9 cellular contexts compared by ENCODE assay signal in the genomic region with DNA sequence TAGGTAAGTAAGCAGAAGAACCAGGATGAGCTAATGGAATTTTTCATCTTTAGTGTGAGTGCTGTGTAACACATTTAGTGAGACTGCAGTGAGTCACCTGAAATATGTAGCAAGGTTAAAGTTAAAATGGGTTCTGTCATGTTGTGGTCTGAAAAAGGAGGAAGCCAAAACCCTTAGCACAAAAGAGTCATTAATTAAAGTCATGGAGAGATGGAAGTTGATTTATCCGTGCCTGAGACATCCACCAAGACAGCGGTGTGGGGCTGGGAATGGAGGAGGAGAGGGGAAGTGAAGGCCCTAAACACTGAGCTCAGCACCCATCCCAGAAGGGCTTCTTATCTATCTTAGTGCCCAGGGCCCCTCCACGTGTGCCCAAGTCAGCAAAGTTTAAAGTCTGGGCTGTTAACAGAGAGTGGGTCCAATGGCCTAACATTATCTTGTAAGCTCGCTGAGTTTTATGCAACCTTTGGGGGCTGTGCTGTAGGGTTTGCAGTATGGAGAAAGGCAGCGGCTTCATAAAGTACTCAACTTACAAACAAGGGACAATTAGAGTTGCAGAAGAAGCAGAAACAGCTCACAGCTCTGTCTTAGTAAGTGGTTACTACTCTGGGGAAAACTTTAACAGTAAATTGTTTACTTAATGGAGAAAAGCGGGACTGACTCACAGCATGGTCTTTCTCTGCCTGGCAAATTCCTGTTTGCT. TPM values are rescaled to one million over a fixed set of nuclear protein-coding genes. Genes with fewer than 3 reads are reported as not detected.
DNase-seq lines count a peak whose midpoint lies in the region; ATAC-seq, FAIRE-seq and TF ChIP-seq lines count a peak whose summit lies in the region.
"Had no signal": no experiment of that assay in that cellular context is flagged by ENCODE, and none has a peak within 500 bp of the region (broad histone marks: within the 10 kb centered on the region; RNA-seq: fewer than 3 reads in every experiment).

No MANE protein-coding gene starts in this region.

- peak; percentile 47 for ATAC-seq in K562

- in situ Hi-C loops in K562 (cut with MboI) = no loop called here

- peaks cover 0 to 2% (median 0%) of the 10 kb centered on the region in 7 donors for H3K9me3 Mint-ChIP-seq in CD14-positive monocyte

- H3K36me3 ChIP-seq in K562 (ENCODE audit: control insufficient read depth, insufficient read depth, low read length) = peaks cover 62% of the 10 kb centered on the region
- H3K36me3 ChIP-seq in muscle layer of duodenum (ENCODE audit: control insufficient read depth in 1 of 2, insufficient read depth in 2 of 2, low read length in 2 of 2) = peaks cover 8 to 12% of the 10 kb centered on the region in 2 donors
- peaks cover 0 to 13% (median 0%) of the 10 kb centered on the region in 3 donors for H3K36me3 ChIP-seq in Peyer's patch

- WGBS in K562 (ENCODE audit: insufficient coverage, low coverage, missing lambda C conversion rate) = 63% methylated on average over 6 of the region's 6 CpGs

- 0 out of 5 replicates have a peak, but pooled peaks cover 0 to 8% of the 10 kb centered on the region in 2 experiments for H3K4me1 ChIP-seq in K562 (replicated peaks in 1 of 2; ENCODE audit: control insufficient read depth in 2 of 2, insufficient read depth in 2 of 2, low read length in 2 of 2)
- H3K4me1 ChIP-seq in muscle layer of duodenum (ENCODE audit: control insufficient read depth in 1 of 2, insufficient read depth in 2 of 2, low read length in 2 of 2) = peaks cover 0 to 6% of the 10 kb centered on the region in 2 donors
- no peaks in the 10 kb centered on the region for H3K4me1 ChIP-seq in Peyer's patch

- H3K27ac ChIP-seq in K562 (ENCODE audit: extremely low read depth, low read depth, low read length) (peak overlapping the region; percentile 29; the same call in 1 of the 3 replicates), muscle layer of duodenum (ENCODE audit: low read length) (peak overlapping the region; percentile 86), Peyer's patch (peak overlapping the region in 1 of 4 donors; percentile 66), dorsolateral prefrontal cortex (peak overlapping the region in 15 of 59 donors; percentile 1 to 50 (median 25))

- no peaks in the 10 kb centered on the region; the same call in 1 of the 2 replicates for H4K20me1 ChIP-seq in K562 (replicated peaks; ENCODE audit: control insufficient read depth, insufficient read depth, low read length)

- TF ChIP-seq CTCF in CD14-positive monocyte (IDR thresholded peaks at IDR 0.05) (no peak), K562 (IDR thresholded peaks at IDR 0.05 in 2 of 3, conservative IDR thresholded peaks at IDR 0.05 in 1 of 3; ENCODE audit: insufficient read depth in 2 of 3, low read depth in 1 of 3, low read length in 3 of 3) (no peak), Peyer's patch (IDR thresholded peaks at IDR 0.05) (no peak), dorsolateral prefrontal cortex (IDR thresholded peaks at IDR 0.05 in 54 of 56, conservative IDR thresholded peaks at IDR 0.05 in 2 of 56; ENCODE audit: low read depth in 1 of 56, partially characterized antibody in 56 of 56) (no peak)

- no peak for FAIRE-seq in K562 (lab: Jason Lieb, UNC)
- FAIRE-seq: GM18507 had no signal

- no peak for TF ChIP-seq RAD21 in K562 (CRISPR knock-in tag; conservative IDR thresholded peaks at IDR 0.05 in 1 of 2, IDR thresholded peaks at IDR 0.05 in 1 of 2)

- no peaks in the 10 kb centered on the region for H3K27me3 ChIP-seq in K562 (ENCODE audit: control insufficient read depth in 2 of 2, insufficient read depth in 2 of 2, low read length in 2 of 2)
- H3K27me3 ChIP-seq in muscle layer of duodenum (ENCODE audit: low read depth, low read length) = no peaks in the 10 kb centered on the region
- no peaks in the 10 kb centered on the region for H3K27me3 ChIP-seq in Peyer's patch
- no peaks in the 10 kb centered on the region for H3K27me3 ChIP-seq in dorsolateral prefrontal cortex

- H3K36me3 Mint-ChIP-seq in CD14-positive monocyte = peaks cover 31 to 45% of the 10 kb centered on the region in 2 donors

- DNase-seq in CD14-positive monocyte (ENCODE audit: low spot score) = peak; percentile 63
- DNase-seq in MV-4-11 (lab: John Stamatoyannopoulos, UW) = peak; percentile 84
- no peak for DNase-seq in K562 (ENCODE audit: extremely low read depth in 1 of 4, low spot score in 3 of 4)
- no peak for DNase-seq in NCI-H510A treated with DMSO at 0.1 percent for 48 hours (lab: John Stamatoyannopoulos, UW)
- DNase-seq in Peyer's patch = no peak
- no peak for DNase-seq in DMS153 treated with DMSO at 0.1 percent for 48 hours (lab: John Stamatoyannopoulos, UW; ENCODE audit: unreplicated experiment)
- DNase-seq in dorsolateral prefrontal cortex = no peak

- TF ChIP-seq POLR2A in K562 (conservative IDR thresholded peaks at IDR 0.05) (no peak), Peyer's patch (IDR thresholded peaks at IDR 0.05) (no peak)

- H3K4me3 Mint-ChIP-seq in CD14-positive monocyte = no peak overlapping the region

- H3K9me3 ChIP-seq in K562 (replicated peaks; ENCODE audit: control insufficient read depth, insufficient read depth, low read depth, low read length) (no peaks in the 10 kb centered on the region), muscle layer of duodenum (ENCODE audit: control insufficient read depth in 1 of 2, low read length in 2 of 2) (no peaks in the 10 kb centered on the region), Peyer's patch (no peaks in the 10 kb centered on the region)

- CTCF ChIA-PET in K562 (lab: Yijun Ruan, JAX; ENCODE audit: low intra/inter-chr PET ratio) = no interaction called here

- no peaks in the 10 kb centered on the region for H3K27me3 Mint-ChIP-seq in CD14-positive monocyte (ENCODE audit: low read depth in 3 of 3)

- POLR2A ChIA-PET in K562 (lab: Yijun Ruan, JAX) = interaction anchor here (0.6 to 1.8 kb wide), 9 partner anchors 10 to 137 kb away, joined by 3 to 7 read pairs (median 3); no protein-coding TSS in a partner anchor

- no peak overlapping the region for H2AFZ ChIP-seq in K562 (ENCODE audit: low read depth, low read length)

- H3K4me1 Mint-ChIP-seq in CD14-positive monocyte = peaks cover 12% of the 10 kb centered on the region

- no peaks in the 10 kb centered on the region for H3K9me1 ChIP-seq in K562 (ENCODE audit: control insufficient read depth, insufficient read depth, low read length)

- intact Hi-C loops in CD14-positive monocyte (cut with micrococcal nuclease) (no loop called here), K562 (cut with micrococcal nuclease) (no loop called here), dorsolateral prefrontal cortex (cut with DNase I) (no loop called here)

- no peak overlapping the region for H3K4me2 ChIP-seq in K562 (ENCODE audit: insufficient read depth, low read length)

- H3K4me3 ChIP-seq in K562 = no peak overlapping the region
- H3K4me3 ChIP-seq in muscle layer of duodenum (ENCODE audit: low read depth in 1 of 2, low read length in 2 of 2) = no peak overlapping the region
- H3K4me3 ChIP-seq in Peyer's patch = no peak overlapping the region
- H3K4me3 ChIP-seq in dorsolateral prefrontal cortex = no peak overlapping the region

- no TSS peak for BruUV-seq in K562 (replicated peaks; lab: Mats Ljungman, UMichigan)

- H3K27ac Mint-ChIP-seq in CD14-positive monocyte = peak overlapping the region; percentile 20 to 81 (median 51)

- TF ChIP-seq EP300 in K562 (IDR thresholded peaks at IDR 0.05; ENCODE audit: low read length) = no peak

- H3K9ac ChIP-seq in K562 (ENCODE audit: insufficient read depth in 1 of 2, low read depth in 2 of 2, low read length in 2 of 2) = no peak overlapping the region

- peaks cover 37% of the 10 kb centered on the region for H3K79me2 ChIP-seq in K562 (ENCODE audit: control insufficient read depth, insufficient read depth, low read length)

RNA-seq across cellular contexts. Expression of a gene that starts 9.3 kb away (rescaled TPM):
- polyA plus RNA-seq in CD14-positive monocyte (1 to 10 TPM; 2.2 to 2.3 TPM), K562 (2011; rRNA removed) (46.5 and 50.9 TPM in 2 replicates), K562 (2014; fragmentation: Illumina TruSeq; extraction: Trizol) (49.4 and 57.3 TPM in 2 replicates), K562 (2014; fragmentation: Nextera tagmentation; extraction: Ambion mirVana) (10 to 100 TPM; 15.5 to 20.0 TPM), K562 (2014; rRNA removed) (54.0 and 60.1 TPM in 2 replicates)
- 450 and 471 TPM in 2 replicates for total RNA-seq in K562 (2011; cell fraction: chromatin; rRNA removed; ENCODE audit: low replicate concordance)
- 248 and 273 TPM in 2 replicates for total RNA-seq in K562 (2011; cell fraction: nucleolus; rRNA removed)
- total RNA-seq in K562 (2011; cell fraction: nucleoplasm; rRNA removed) = 343 and 442 TPM in 2 replicates
- total RNA-seq in K562 (2014; rRNA removed) (36.0 and 42.2 TPM in 2 replicates), K562 (2014; rRNA removed; fragmentation: Illumina TruSeq; extraction: Trizol) (48.0 and 49.8 TPM in 2 replicates), K562 (2015; rRNA removed; fragmentation: Illumina TruSeq; extraction: Trizol) (40.5 and 44.5 TPM in 2 replicates), K562 (2021) (60.0 and 66.4 TPM in 2 replicates), Peyer's patch (100 to 1,000 TPM in 3 of 4 donors, 10 to 100 TPM in 1; 77.6 to 191 (median 132) TPM), dorsolateral prefrontal cortex (100 to 1,000 TPM in 7 of 120 experiments, 10 to 100 TPM in 113; 10.5 to 186 (median 42.7) TPM)
- 18.7 and 22.2 TPM in 2 replicates for polyA plus RNA-seq in K562 (2011; cell fraction: cytosol; rRNA removed)
- 202 and 262 TPM in 2 replicates for polyA plus RNA-seq in K562 (2011; cell fraction: nucleus; rRNA removed)
- polyA plus RNA-seq in K562 (2012) = 37.6 and 66.2 TPM in 2 replicates
- polyA minus RNA-seq in K562 (2011; rRNA and poly(A)+ RNA removed) = 74.8 and 77.4 TPM in 2 replicates
- 26.4 and 36.0 TPM in 2 replicates for polyA minus RNA-seq in K562 (2011; cell fraction: cytosol; rRNA and poly(A)+ RNA removed)
- polyA minus RNA-seq in K562 (2011; cell fraction: nucleus; rRNA and poly(A)+ RNA removed) = 100 and 101 TPM in 2 replicates

RNA-seq across cellular contexts. Expression of a gene that starts 45.7 kb away (rescaled TPM):
- polyA plus RNA-seq in CD14-positive monocyte = not detected
- total RNA-seq in K562 (2011; cell fraction: chromatin; rRNA removed; ENCODE audit: low replicate concordance) = 56.4 and 67.1 TPM in 2 replicates
- total RNA-seq in K562 (2011; cell fraction: nucleolus; rRNA removed) = 67.0 and 72.2 TPM in 2 replicates
- total RNA-seq in K562 (2011; cell fraction: nucleoplasm; rRNA removed) = 71.0 and 81.6 TPM in 2 replicates
- total RNA-seq in K562 (2014; rRNA removed) = 137 and 138 TPM in 2 replicates
- total RNA-seq in K562 (2014; rRNA removed; fragmentation: Illumina TruSeq; extraction: Trizol) = 69.1 and 72.4 TPM in 2 replicates
- 83.4 and 88.8 TPM in 2 replicates for total RNA-seq in K562 (2015; rRNA removed; fragmentation: Illumina TruSeq; extraction: Trizol)
- total RNA-seq in K562 (2021) = 292 and 305 TPM in 2 replicates
- 276 and 390 TPM in 2 replicates for polyA plus RNA-seq in K562 (2011; rRNA removed)
- 377 and 398 TPM in 2 replicates for polyA plus RNA-seq in K562 (2011; cell fraction: cytosol; rRNA removed)
- polyA plus RNA-seq in K562 (2011; cell fraction: nucleus; rRNA removed) = 188 and 221 TPM in 2 replicates
- 259 and 356 TPM in 2 replicates for polyA plus RNA-seq in K562 (2012)
- 381 and 409 TPM in 2 replicates for polyA plus RNA-seq in K562 (2014; fragmentation: Illumina TruSeq; extraction: Trizol)
- polyA plus RNA-seq in K562 (2014; fragmentation: Nextera tagmentation; extraction: Ambion mirVana) = 100 to 1,000 TPM; 168 to 175 TPM
- 302 and 311 TPM in 2 replicates for polyA plus RNA-seq in K562 (2014; rRNA removed)
- polyA minus RNA-seq in K562 (2011; rRNA and poly(A)+ RNA removed) = 346 and 403 TPM in 2 replicates
- 213 and 291 TPM in 2 replicates for polyA minus RNA-seq in K562 (2011; cell fraction: cytosol; rRNA and poly(A)+ RNA removed)
- 40.8 and 82.9 TPM in 2 replicates for polyA minus RNA-seq in K562 (2011; cell fraction: nucleus; rRNA and poly(A)+ RNA removed)
- 10 to 100 TPM in 3 of 4 donors, 1 to 10 TPM in 1; 6.7 to 71.8 (median 11.7) TPM for total RNA-seq in Peyer's patch
- total RNA-seq in dorsolateral prefrontal cortex = 10 to 100 TPM in 48 of 120 experiments, 1 to 10 TPM in 72; 1.1 to 47.4 (median 8.1) TPM

Comparison
In these comparisons a context has a peak if more than half of its experiments do, and no peak if none do; other contexts are left out.
1. DNase-seq: peak in CD14-positive monocyte (single experiment) and MV-4-11 (single experiment); none in K562 (0 of 4), NCI-H510A treated with DMSO at 0.1 percent for 48 hours (single experiment), Peyer's patch (0 of 3), DMS153 treated with DMSO at 0.1 percent for 48 hours (single experiment) and dorsolateral prefrontal cortex (0 of 10).